ENCODE assay signal across 26 cellular contexts in genomic region chr2:75353131-75353530, GRCh38.
"Had no signal": no experiment of that assay in that cellular context is flagged by ENCODE, and none has a peak within 500 bp of the region (broad histone marks: within the 10 kb centered on the region; RNA-seq: fewer than 3 reads in every experiment).

No MANE protein-coding gene starts in this region.

- H3K36me3 ChIP-seq: ascending aorta had no signal

- H3K4me1 ChIP-seq: ascending aorta had no signal

- H3K9me3 ChIP-seq: ascending aorta had no signal

- DNase-seq: activated B cell treated with CpG ODN at 0.5 μM for 24 hours; activated CD4-positive, alpha-beta memory T cell treated with anti-CD3 and anti-CD28 coated beads for 36 hours; activated CD4-positive, alpha-beta T cell treated with anti-CD3 and anti-CD28 coated beads for 4 hours; activated CD4-positive, alpha-beta T cell treated with anti-CD3 and anti-CD28 coated beads, Interleukin-2, amount 10 ng/mL, durations not matched to agents 24 days and 14 days; activated CD4-positive, alpha-beta T cell treated with anti-CD3 and anti-CD28 coated beads, Interleukin-2, amount 50 U/mL, for 1 hour; activated CD4-positive, alpha-beta T cell treated with anti-CD3 and anti-CD28 coated beads, Interleukin-2, amount 50 U/mL, for 4 hours; activated CD4-positive, CD25-positive, alpha-beta regulatory T cell treated with anti-CD3 and anti-CD28 coated beads, Interleukin-2, amount 50 U/mL, for 72 hours; activated CD8-positive, alpha-beta memory T cell treated with anti-CD3 and anti-CD28 coated beads, Interleukin-2, amount 50 U/mL, for 4 hours; activated CD8-positive, alpha-beta T cell treated with anti-CD3 and anti-CD28 coated beads for 36 hours; activated effector memory CD4-positive, alpha-beta T cell treated with Interleukin-2 at 50 U/mL for 16 hours; activated gamma-delta T cell; activated naive CD4-positive, alpha-beta T cell treated with anti-CD3 and anti-CD28 coated beads, Interleukin-2, amount 10 ng/mL, durations not matched to agents 7 days and 5 days; activated naive CD4-positive, alpha-beta T cell treated with Interleukin-2 at 50 U/mL for 16 hours; activated naive CD8-positive, alpha-beta T cell treated with anti-CD3 and anti-CD28 coated beads, Interleukin-2, amount 10 ng/mL, durations not matched to agents 7 days and 5 days; activated naive CD8-positive, alpha-beta T cell treated with anti-CD3 and anti-CD28 coated beads, Interleukin-2, amount 50 U/mL, for 24 hours; activated T-cell treated with anti-CD3 and anti-CD28 coated beads for 4 hours; activated T-cell treated with anti-CD3 and anti-CD28 coated beads, Interleukin-2, amount 50 U/mL, for 1 hour; activated T-cell treated with anti-CD3 and anti-CD28 coated beads, Interleukin-2, amount 50 U/mL, for 48 hours; amygdala; anterior cingulate cortex; central memory CD4-positive, alpha-beta T cell; T-helper 1 cell; T-helper 2 cell; T-helper 9 cell had no signal

- H3K27ac ChIP-seq: ascending aorta, VCaP had no signal

- H3K27me3 ChIP-seq: ascending aorta had no signal

- H3K4me3 ChIP-seq: ascending aorta had no signal
